ENCODE assay signal across 14 cellular contexts in the genomic region with DNA sequence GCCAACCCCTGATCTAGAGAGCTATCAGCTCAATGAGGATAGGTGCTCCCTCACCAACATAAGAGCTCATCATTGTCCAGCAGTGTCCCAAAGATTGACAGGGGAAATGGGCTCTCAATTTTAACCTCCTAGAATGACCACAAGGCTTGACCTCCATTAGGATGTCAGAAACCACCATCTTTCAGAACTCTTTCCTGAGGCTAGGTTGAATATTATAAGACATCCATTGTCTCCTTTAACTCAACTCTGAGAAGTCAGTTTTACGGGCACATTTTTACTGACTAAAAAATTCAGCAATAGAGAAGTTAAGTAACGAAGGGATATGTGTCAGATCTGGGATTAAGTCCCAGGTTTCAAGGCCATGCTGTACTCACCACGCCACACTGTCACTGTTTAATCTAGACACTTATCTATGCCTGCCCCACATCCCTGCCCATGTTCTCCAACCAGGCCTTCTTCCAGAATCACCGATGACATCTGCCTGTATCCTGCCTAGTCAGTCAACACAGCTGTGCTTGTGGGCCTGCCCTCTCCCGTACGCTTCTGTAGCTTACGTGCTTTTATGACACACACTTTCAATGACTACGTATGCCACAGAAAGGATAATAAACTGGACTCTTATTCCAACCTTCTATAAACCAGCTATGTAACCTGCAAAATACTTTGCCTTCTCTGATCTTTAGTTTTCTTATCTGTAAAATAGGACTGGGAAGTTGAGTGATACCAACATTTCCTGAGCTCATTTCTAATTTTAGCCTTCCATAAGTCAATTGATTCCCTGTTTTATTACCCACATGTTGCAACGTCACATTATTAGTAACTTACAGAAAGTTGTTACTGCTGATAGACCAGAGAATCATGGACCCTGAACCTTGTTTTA. TPM values are rescaled to one million over a fixed set of nuclear protein-coding genes. Genes with fewer than 3 reads are reported as not detected.
DNase-seq lines count a peak whose midpoint lies in the region; ATAC-seq and TF ChIP-seq lines count a peak whose summit lies in the region.
"Had no signal": no experiment of that assay in that cellular context is flagged by ENCODE, and none has a peak within 500 bp of the region (broad histone marks: within the 10 kb centered on the region; RNA-seq: fewer than 3 reads in every experiment).

No MANE protein-coding gene starts in this region.

- no peaks in the 10 kb centered on the region for H3K79me2 ChIP-seq in mammary epithelial cell (ENCODE audit: insufficient read depth, low read length)

- no peaks in the 10 kb centered on the region for H3K9me3 ChIP-seq in mammary epithelial cell (replicated peaks; ENCODE audit: insufficient read depth, low read length)
- H3K9me3 ChIP-seq: SJSA1 had no signal

- WGBS in mammary epithelial cell (ENCODE audit: low coverage, missing lambda C conversion rate) = 93% methylated on average over 9 of the region's 9 CpGs

- H3K9ac ChIP-seq in mammary epithelial cell (ENCODE audit: insufficient read depth, low read length) = no peak overlapping the region

- H3K4me3 ChIP-seq in mammary epithelial cell (replicated peaks in 1 of 3; ENCODE audit: insufficient read depth in 1 of 3, low read depth in 2 of 3, low read length in 3 of 3) = no peak overlapping the region
- H3K4me3 ChIP-seq: SJSA1 had no signal

- H3K36me3 ChIP-seq in mammary epithelial cell (ENCODE audit: insufficient read depth, low read length) = no peaks in the 10 kb centered on the region
- H3K36me3 ChIP-seq: SJSA1 had no signal

- no TSS peak for BruUV-seq in mammary epithelial cell (replicated peaks; lab: Mats Ljungman, UMichigan)

- intact Hi-C loops in mammary epithelial cell (cut with micrococcal nuclease) = no loop called here

- no peaks in the 10 kb centered on the region for H4K20me1 ChIP-seq in mammary epithelial cell (ENCODE audit: insufficient read depth, low read length)

- H2AFZ ChIP-seq in mammary epithelial cell (ENCODE audit: low read depth, low read length) = no peak overlapping the region

- no peak overlapping the region for H3K4me2 ChIP-seq in mammary epithelial cell (ENCODE audit: insufficient read depth, low read depth, low read length)

- H3K27ac ChIP-seq in mammary epithelial cell (ENCODE audit: insufficient read depth, low read depth, low read length) = no peak overlapping the region
- H3K27ac ChIP-seq: SJSA1 had no signal

- in situ Hi-C loops in mammary epithelial cell (cut with MboI; ENCODE audit: low sequenced_read_pairs in 2 of 2) = no loop called here

- H3K27me3 ChIP-seq in mammary epithelial cell (ENCODE audit: insufficient read depth, low read length) = no peaks in the 10 kb centered on the region
- H3K27me3 ChIP-seq: SJSA1 had no signal

- peak; percentile 27 for DNase-seq in GM03348 (ENCODE audit: low spot score)
- peak; percentile 49 for DNase-seq in NCI-H146 treated with DMSO at 0.1 percent for 48 hours (lab: John Stamatoyannopoulos, UW; ENCODE audit: unreplicated experiment)
- DNase-seq in mammary epithelial cell = peak; percentile 4
- DNase-seq in non-pigmented ciliary epithelial cell (ENCODE audit: low read depth) = peak; percentile 14
- DNase-seq in activated CD8-positive, alpha-beta memory T cell treated with anti-CD3 and anti-CD28 coated beads, Interleukin-2, amount 50 U/mL, for 48 hours = no peak
- DNase-seq in RPMI8226 = no peak
- DNase-seq in kidney tubule cell (ENCODE audit: low spot score) = no peak
- DNase-seq: activated CD4-positive, CD25-positive, alpha-beta regulatory T cell; activated T-cell treated with anti-CD3 and anti-CD28 coated beads, Interleukin-2, amount 50 U/mL, for 48 hours; mesendoderm had no signal

- no peaks in the 10 kb centered on the region for H3K4me1 ChIP-seq in mammary epithelial cell (ENCODE audit: insufficient read depth, low read length)
- H3K4me1 ChIP-seq: SJSA1 had no signal

- no peak for ATAC-seq in HG02885 (IDR thresholded peaks at IDR 0.05; ENCODE audit: poor library complexity, unreplicated experiment)

- dilution Hi-C loops in mammary epithelial cell (cut with HindIII; ENCODE audit: low sequenced_read_pairs) = no loop called here

- CTCF ChIA-PET in mammary epithelial cell (lab: Charles Lee; ENCODE audit: low non-redundant PET) = interaction anchor here (0.5 to 0.8 kb wide), 2 partner anchors 9 to 369 kb away, joined by 8 to 10 read pairs; no protein-coding TSS in a partner anchor

- TF ChIP-seq CTCF in mammary epithelial cell (conservative IDR thresholded peaks at IDR 0.05 in 1 of 2, IDR thresholded peaks at IDR 0.05 in 1 of 2; ENCODE audit: extremely low read depth in 1 of 2, insufficient read depth in 1 of 2, low read depth in 1 of 2, low read length in 2 of 2) = no peak

RNA-seq across cellular contexts. Expression of gene MUC13, which starts 17.2 kb away (rescaled TPM):
- total RNA-seq in mammary epithelial cell = not detected
- not detected for polyA plus RNA-seq in mammary epithelial cell
- not detected for polyA minus RNA-seq in mammary epithelial cell
- total RNA-seq: H1, pulmonary artery endothelial cell, SJSA1 had no signal
- polyA plus RNA-seq: H1 had no signal

Comparison
In these comparisons a context has a peak if more than half of its experiments do, and no peak if none do; other contexts are left out.
1. DNase-seq: peak in GM03348 (single experiment), NCI-H146 treated with DMSO at 0.1 percent for 48 hours (single experiment), mammary epithelial cell (single experiment) and non-pigmented ciliary epithelial cell (single experiment); none in activated CD8-positive, alpha-beta memory T cell treated with anti-CD3 and anti-CD28 coated beads, Interleukin-2, amount 50 U/mL, for 48 hours (single experiment), RPMI8226 (single experiment) and kidney tubule cell (single experiment).